11 cellular contexts compared by ENCODE assay signal in the genomic region with DNA sequence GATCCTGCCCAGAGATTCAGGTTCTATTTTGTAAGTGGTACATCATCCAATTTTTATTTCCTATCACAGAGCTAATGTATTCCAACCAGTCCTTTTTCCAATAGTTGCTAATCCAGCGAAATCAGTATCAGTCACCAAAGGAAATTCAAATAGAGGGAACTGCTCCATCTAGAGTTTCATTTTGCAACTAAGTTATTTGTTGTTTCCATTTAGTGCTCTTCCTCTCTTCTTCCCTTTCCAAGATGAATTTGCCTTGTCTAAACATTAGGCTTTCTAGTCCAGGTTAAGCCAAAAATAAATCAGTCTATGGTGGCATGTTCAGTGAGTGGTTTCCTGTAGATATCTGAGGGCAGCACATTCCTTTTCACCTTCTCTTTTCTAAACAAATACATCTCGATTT.
A peak's percentile ranks its signal among the peaks of the same experiment; 100 is the strongest.
DNase-seq lines count a peak whose midpoint lies in the region; ATAC-seq, FAIRE-seq and TF ChIP-seq lines count a peak whose summit lies in the region.
"Had no signal": no experiment of that assay in that cellular context is flagged by ENCODE, and none has a peak within 500 bp of the region (broad histone marks: within the 10 kb centered on the region; RNA-seq: fewer than 3 reads in every experiment).

No MANE protein-coding gene starts in this region.

- H3K27me3 Mint-ChIP-seq in MCF 10A (ENCODE audit: insufficient read depth, unreplicated experiment): no peaks in the 10 kb centered on the region
- H3K27me3 Mint-ChIP-seq: activated naive CD8-positive, alpha-beta T cell treated with anti-CD3 and anti-CD28 coated beads, Interleukin-2, amount 10 ng/mL, durations not matched to agents 7 days and 5 days; stimulated activated naive B cell treated with anti-CD40 and anti-IgM and Interleukin-4, amounts not matched to agents 10 μg/mL and 1 μg/mL and 100 μg/mL, for 72 hours had no signal

- H3K4me3 ChIP-seq in AG04450 (ENCODE audit: low read depth, low read length) (no peak overlapping the region), lung (no peak overlapping the region)

- no peak overlapping the region for H3K4me3 Mint-ChIP-seq in MCF 10A (ENCODE audit: unreplicated experiment)
- H3K4me3 Mint-ChIP-seq: activated naive CD8-positive, alpha-beta T cell treated with anti-CD3 and anti-CD28 coated beads, Interleukin-2, amount 10 ng/mL, durations not matched to agents 7 days and 5 days; stimulated activated naive B cell treated with anti-CD40 and anti-IgM and Interleukin-4, amounts not matched to agents 10 μg/mL and 1 μg/mL and 100 μg/mL, for 72 hours had no signal

- no peaks in the 10 kb centered on the region for H3K4me1 ChIP-seq in lung (ENCODE audit: control insufficient read depth in 2 of 2, insufficient read depth in 2 of 2, low read length in 2 of 2)

- CTCF ChIA-PET in AG04450 (lab: Charles Lee): interaction anchor here (0.6 to 3.4 kb wide), 13 partner anchors 20 to 1671 kb away, joined by 3 to 33 read pairs (median 3); no protein-coding TSS in a partner anchor
- CTCF ChIA-PET in MCF 10A (lab: Yijun Ruan, JAX): interaction anchor here (0.6 to 3.4 kb wide), 16 partner anchors 9 to 1043 kb away, joined by 3 to 19 read pairs (median 3); no protein-coding TSS in a partner anchor

- WGBS in lung, 2 donors: 15 to 20% methylated on average over 2 of the region's 2 CpGs

- DNase-seq in AG04450 (ENCODE audit: low read depth, low spot score) (no peak), HTR-8/SVneo (ENCODE audit: insufficient read length, low spot score) (no peak), MCF 10A (ENCODE audit: unreplicated experiment) (peak; percentile 35), lung (ENCODE audit: low spot score) (no peak), DMS 273 (lab: John Stamatoyannopoulos, UW; ENCODE audit: unreplicated experiment) (no peak)
- no peak for DNase-seq in stimulated activated CD4-positive, alpha-beta T cell treated with anti-CD3 and anti-CD28 coated beads, Interleukin-4, amount 100 ng/mL, for 24 hours
- no peak for DNase-seq in stimulated activated CD4-positive, alpha-beta T cell treated with anti-CD3 and anti-CD28 coated beads, Interleukin-12 subunit alpha, Interleukin-12 subunit beta, amount 100 ng/mL, for 4 hours
- DNase-seq: activated naive CD8-positive, alpha-beta T cell treated with anti-CD3 and anti-CD28 coated beads, Interleukin-2, amount 10 ng/mL, durations not matched to agents 7 days and 5 days; stimulated activated naive B cell treated with anti-CD40 and anti-IgM and Interleukin-4, amounts not matched to agents 10 μg/mL and 1 μg/mL and 100 μg/mL, for 72 hours had no signal

- FAIRE-seq in HTR-8/SVneo (lab: Jason Lieb, UNC): peak; percentile 33

- H3K27me3 ChIP-seq in AG04450 (ENCODE audit: control insufficient read depth, insufficient read depth, low read length) (no peaks in the 10 kb centered on the region), lung (ENCODE audit: control insufficient read depth, insufficient read depth) (no peaks in the 10 kb centered on the region)

- H3K9me3 ChIP-seq in AG04450 (ENCODE audit: control insufficient read depth, insufficient read depth, low read length) (no peaks in the 10 kb centered on the region), lung (ENCODE audit: control insufficient read depth in 2 of 2, insufficient read depth in 1 of 2, low read length in 1 of 2) (no peaks in the 10 kb centered on the region)

- no peaks in the 10 kb centered on the region for H3K4me1 Mint-ChIP-seq in MCF 10A (ENCODE audit: insufficient read depth, unreplicated experiment)
- H3K4me1 Mint-ChIP-seq: activated naive CD8-positive, alpha-beta T cell treated with anti-CD3 and anti-CD28 coated beads, Interleukin-2, amount 10 ng/mL, durations not matched to agents 7 days and 5 days had no signal

- no peaks in the 10 kb centered on the region for H3K36me3 ChIP-seq in lung (ENCODE audit: control insufficient read depth in 2 of 2, insufficient read depth in 2 of 2, low read length in 2 of 2)

- H3K27ac ChIP-seq in AG04450 (ENCODE audit: low read depth, low read length) (no peak overlapping the region), lung (ENCODE audit: low read depth in 1 of 2, low read length in 1 of 2) (no peak overlapping the region)

- no peak overlapping the region for H3K27ac Mint-ChIP-seq in MCF 10A (ENCODE audit: low read depth, unreplicated experiment)
- H3K27ac Mint-ChIP-seq: activated naive CD8-positive, alpha-beta T cell treated with anti-CD3 and anti-CD28 coated beads, Interleukin-2, amount 10 ng/mL, durations not matched to agents 7 days and 5 days; stimulated activated naive B cell treated with anti-CD40 and anti-IgM and Interleukin-4, amounts not matched to agents 10 μg/mL and 1 μg/mL and 100 μg/mL, for 72 hours had no signal

- no peak for ATAC-seq in lung (ENCODE audit: insufficient read depth, low FRiP score)
- ATAC-seq in HG03097 (IDR thresholded peaks at IDR 0.05; ENCODE audit: low FRiP score, unreplicated experiment): no peak
- ATAC-seq: Right ventricle myocardium inferior; stimulated activated naive B cell treated with anti-CD40 and anti-IgM and Interleukin-4, amounts not matched to agents 10 μg/mL and 1 μg/mL and 100 μg/mL, for 72 hours had no signal

- BruUV-seq in MCF 10A (replicated peaks; lab: Mats Ljungman, UMichigan): no TSS peak

- H3K9me3 Mint-ChIP-seq in MCF 10A (ENCODE audit: unreplicated experiment): no peaks in the 10 kb centered on the region
- H3K9me3 Mint-ChIP-seq: activated naive CD8-positive, alpha-beta T cell treated with anti-CD3 and anti-CD28 coated beads, Interleukin-2, amount 10 ng/mL, durations not matched to agents 7 days and 5 days; stimulated activated naive B cell treated with anti-CD40 and anti-IgM and Interleukin-4, amounts not matched to agents 10 μg/mL and 1 μg/mL and 100 μg/mL, for 72 hours had no signal

- POLR2A ChIA-PET in AG04450 (lab: Yijun Ruan, JAX) (no interaction called here), MCF 10A (lab: Yijun Ruan, JAX) (interaction anchor here (0.6 to 1.8 kb wide), 4 partner anchors 10 to 478 kb away, joined by 3 to 8 read pairs (median 4); partner anchors contain the start of gene TLE1)

- TF ChIP-seq CTCF in AG04450 (IDR thresholded peaks at IDR 0.05; ENCODE audit: low read depth, low read length): peak; percentile 59
- peak; percentile 26 for TF ChIP-seq CTCF in MCF 10A (IDR thresholded peaks at IDR 0.05; ENCODE audit: unreplicated experiment)
- TF ChIP-seq CTCF in lung (IDR thresholded peaks at IDR 0.05; ENCODE audit: control extremely low read depth, extremely low read depth): peak; percentile 9

- intact Hi-C loops in MCF 10A (cut with micrococcal nuclease): loop anchor here (1.0 kb wide), 1 partner anchor 325 kb away; no protein-coding TSS in a partner anchor

- H3K36me3 Mint-ChIP-seq in MCF 10A (ENCODE audit: insufficient read depth, unreplicated experiment): peaks cover 5% of the 10 kb centered on the region
- H3K36me3 Mint-ChIP-seq: activated naive CD8-positive, alpha-beta T cell treated with anti-CD3 and anti-CD28 coated beads, Interleukin-2, amount 10 ng/mL, durations not matched to agents 7 days and 5 days; stimulated activated naive B cell treated with anti-CD40 and anti-IgM and Interleukin-4, amounts not matched to agents 10 μg/mL and 1 μg/mL and 100 μg/mL, for 72 hours had no signal

Comparison
In these comparisons a context has a peak if more than half of its experiments do, and no peak if none do; other contexts are left out.
1. CTCF ChIP-seq: peak in every context shown above with its lines; median percentile 59 in AG04450; 26 in MCF 10A; 9 in lung.